In genomic region chr19:850221-850978, GRCh38 we compare ENCODE assay signal across 9 cellular contexts. TPM values are rescaled to one million over a fixed set of nuclear protein-coding genes. Genes with fewer than 3 reads are reported as not detected.
DNase-seq lines count a peak whose midpoint lies in the region; ATAC-seq and TF ChIP-seq lines count a peak whose summit lies in the region.
"Had no signal": no experiment of that assay in that cellular context is flagged by ENCODE, and none has a peak within 500 bp of the region (broad histone marks: within the 10 kb centered on the region; RNA-seq: fewer than 3 reads in every experiment).

No MANE protein-coding gene starts in this region.

- no CpG with 5 or more reads among the region's 28 CpGs for WGBS in mesendoderm (ENCODE audit: extremely low coverage, insufficient coverage, low lambda C conversion rate)

- H4K5ac ChIP-seq in mesendoderm (ENCODE audit: low read length): no peak overlapping the region

- CTCF ChIA-PET in activated CD4-positive, alpha-beta T cell treated with anti-CD3 and anti-CD28 coated beads, Interleukin-2, amount 10 ng/mL, durations not matched to agents 7 days and 5 days (lab: Charles Lee): no interaction called here

- no peak overlapping the region for H2BK15ac ChIP-seq in mesendoderm (replicated peaks; ENCODE audit: low read depth)

- POLR2A ChIA-PET in activated CD4-positive, alpha-beta T cell treated with anti-CD3 and anti-CD28 coated beads, Interleukin-2, amount 10 ng/mL, durations not matched to agents 7 days and 5 days (lab: Charles Lee): no interaction called here

- H3K27me3 Mint-ChIP-seq in activated CD4-positive, alpha-beta T cell treated with anti-CD3 and anti-CD28 coated beads, Interleukin-2, amount 10 ng/mL, durations not matched to agents 7 days and 5 days: peaks cover 18% of the 10 kb centered on the region

- peak overlapping the region; percentile 62 to 84 for H3K27ac ChIP-seq in coronary artery
- no peak overlapping the region for H3K27ac ChIP-seq in mesendoderm (ENCODE audit: low read depth, low read length)

- no peak overlapping the region for H3K23ac ChIP-seq in mesendoderm (ENCODE audit: low read length)

- no peaks in the 10 kb centered on the region for H3K36me3 ChIP-seq in mesendoderm (ENCODE audit: control insufficient read depth, insufficient read depth, low read length)

- DNase-seq in EL (peak; percentile 84), NCI-H446 treated with DMSO at 0.1 percent for 48 hours (lab: John Stamatoyannopoulos, UW) (peak; percentile 44), coronary artery (ENCODE audit: low spot score) (peak; percentile 94), mesendoderm (peak; percentile 45)
- no peak for DNase-seq in activated CD4-positive, alpha-beta T cell treated with anti-CD3 and anti-CD28 coated beads, Interleukin-2, amount 10 ng/mL, durations not matched to agents 7 days and 5 days

- no peak overlapping the region for H2BK5ac ChIP-seq in mesendoderm (ENCODE audit: low read length)

- no peaks in the 10 kb centered on the region for H3K4me1 Mint-ChIP-seq in activated CD4-positive, alpha-beta T cell treated with anti-CD3 and anti-CD28 coated beads, Interleukin-2, amount 10 ng/mL, durations not matched to agents 7 days and 5 days

- H3K9me3 Mint-ChIP-seq in activated CD4-positive, alpha-beta T cell treated with anti-CD3 and anti-CD28 coated beads, Interleukin-2, amount 10 ng/mL, durations not matched to agents 7 days and 5 days: no peaks in the 10 kb centered on the region

- H3K4ac ChIP-seq in mesendoderm (ENCODE audit: low read depth, low read length): no peak overlapping the region

- H3K4me1 ChIP-seq in mesendoderm (ENCODE audit: control insufficient read depth, low read depth, low read length): no peaks in the 10 kb centered on the region

- H3K4me3 ChIP-seq in coronary artery (peak overlapping the region; percentile 56), mesendoderm (ENCODE audit: low read length) (no peak overlapping the region)

- H3K36me3 Mint-ChIP-seq in activated CD4-positive, alpha-beta T cell treated with anti-CD3 and anti-CD28 coated beads, Interleukin-2, amount 10 ng/mL, durations not matched to agents 7 days and 5 days (ENCODE audit: low read depth): no peaks in the 10 kb centered on the region

- ATAC-seq in HG03354 (IDR thresholded peaks at IDR 0.05; ENCODE audit: poor library complexity, severe bottlenecking, unreplicated experiment): no peak
- ATAC-seq in GM19395 (IDR thresholded peaks at IDR 0.05; ENCODE audit: unreplicated experiment): no peak
- ATAC-seq in GM18498 (IDR thresholded peaks at IDR 0.05; ENCODE audit: unreplicated experiment): no peak

- no peak for TF ChIP-seq CTCF in coronary artery (IDR thresholded peaks at IDR 0.05)

- no peak overlapping the region for H3K9ac ChIP-seq in mesendoderm (ENCODE audit: low read length)

- no peak overlapping the region for H2BK120ac ChIP-seq in mesendoderm (ENCODE audit: low read depth, low read length)

- H3K4me3 Mint-ChIP-seq in activated CD4-positive, alpha-beta T cell treated with anti-CD3 and anti-CD28 coated beads, Interleukin-2, amount 10 ng/mL, durations not matched to agents 7 days and 5 days: no peak overlapping the region

- no peak overlapping the region for H3K18ac ChIP-seq in mesendoderm (ENCODE audit: low read length)

- no peaks in the 10 kb centered on the region for H3K79me2 ChIP-seq in mesendoderm (ENCODE audit: control insufficient read depth, insufficient read depth, low read length)

- H3K4me2 ChIP-seq in mesendoderm (ENCODE audit: low read length): no peak overlapping the region

- H4K8ac ChIP-seq in mesendoderm (ENCODE audit: low read depth, low read length): no peak overlapping the region

- H3K27me3 ChIP-seq in mesendoderm (ENCODE audit: insufficient read depth, low read length, poor library complexity): no peaks in the 10 kb centered on the region

- no peaks in the 10 kb centered on the region for H3K79me1 ChIP-seq in mesendoderm (ENCODE audit: low read length)

- H3K27ac Mint-ChIP-seq in activated CD4-positive, alpha-beta T cell treated with anti-CD3 and anti-CD28 coated beads, Interleukin-2, amount 10 ng/mL, durations not matched to agents 7 days and 5 days: no peak overlapping the region

- H2AK5ac ChIP-seq in mesendoderm (ENCODE audit: low read length): no peak overlapping the region

- H3K56ac ChIP-seq in mesendoderm (ENCODE audit: low read length): no peak overlapping the region

RNA-seq across cellular contexts. Expression of gene ELANE, which starts 1.7 kb away (rescaled TPM):
- polyA plus RNA-seq in mesendoderm (2013, experiment 1 of 2): not detected
- not detected for polyA plus RNA-seq in mesendoderm (2013, experiment 2 of 2)
- not detected for total RNA-seq in activated CD4-positive, alpha-beta T cell treated with anti-CD3 and anti-CD28 coated beads, Interleukin-2, amount 10 ng/mL, durations not matched to agents 7 days and 5 days
- total RNA-seq: epithelial cell of proximal tubule had no signal

RNA-seq across cellular contexts. Expression of gene CFD, which starts 9.1 kb away (rescaled TPM):
- 0.21 TPM for polyA plus RNA-seq in mesendoderm (2013, experiment 1 of 2)
- 0.17 TPM for polyA plus RNA-seq in mesendoderm (2013, experiment 2 of 2)
- 1 to 10 TPM; 1.5 to 1.6 TPM for total RNA-seq in activated CD4-positive, alpha-beta T cell treated with anti-CD3 and anti-CD28 coated beads, Interleukin-2, amount 10 ng/mL, durations not matched to agents 7 days and 5 days

RNA-seq across cellular contexts. Expression of gene PRTN3, which starts 9.6 kb away (rescaled TPM):
- polyA plus RNA-seq in mesendoderm (2013, experiment 1 of 2): not detected
- 0.04 TPM for polyA plus RNA-seq in mesendoderm (2013, experiment 2 of 2)
- not detected for total RNA-seq in activated CD4-positive, alpha-beta T cell treated with anti-CD3 and anti-CD28 coated beads, Interleukin-2, amount 10 ng/mL, durations not matched to agents 7 days and 5 days
- total RNA-seq: epithelial cell of proximal tubule had no signal

RNA-seq across cellular contexts. Expression of gene AZU1, which starts 22.8 kb away (rescaled TPM):
- 0.04 TPM for polyA plus RNA-seq in mesendoderm (2013, experiment 1 of 2)
- polyA plus RNA-seq in mesendoderm (2013, experiment 2 of 2): 0.04 TPM
- total RNA-seq in activated CD4-positive, alpha-beta T cell treated with anti-CD3 and anti-CD28 coated beads, Interleukin-2, amount 10 ng/mL, durations not matched to agents 7 days and 5 days: not detected
- total RNA-seq: epithelial cell of proximal tubule had no signal

RNA-seq across cellular contexts. Expression of gene PLPPR3, which starts 28.6 kb away (rescaled TPM):
- polyA plus RNA-seq in mesendoderm (2013, experiment 1 of 2): 15.2 TPM
- polyA plus RNA-seq in mesendoderm (2013, experiment 2 of 2): 15.1 TPM
- not detected for total RNA-seq in activated CD4-positive, alpha-beta T cell treated with anti-CD3 and anti-CD28 coated beads, Interleukin-2, amount 10 ng/mL, durations not matched to agents 7 days and 5 days
